In genomic region chr10:117694251-117694650, GRCh38 we compare ENCODE assay signal across 26 cellular contexts.
DNase-seq lines count a peak whose midpoint lies in the region; ATAC-seq, FAIRE-seq and TF ChIP-seq lines count a peak whose summit lies in the region.
"Had no signal": no experiment of that assay in that cellular context is flagged by ENCODE, and none has a peak within 500 bp of the region (broad histone marks: within the 10 kb centered on the region; RNA-seq: fewer than 3 reads in every experiment).

No MANE protein-coding gene starts in this region.

- H3K27me3 ChIP-seq in HepG2 (ENCODE audit: control insufficient read depth in 1 of 2, insufficient read depth in 2 of 2, low read length in 2 of 2) (peaks cover 0 to 12% of the 10 kb centered on the region in 2 experiments; a peak in 1 of 5 replicates), right lobe of liver (no peaks in the 10 kb centered on the region), keratinocyte (ENCODE audit: control insufficient read depth, extremely low read depth, insufficient read depth, low read length) (no peaks in the 10 kb centered on the region)
- H3K27me3 ChIP-seq: BLaER1 had no signal

- FAIRE-seq in HepG2 (lab: Jason Lieb, UNC) (no peak), keratinocyte (lab: Jason Lieb, UNC) (no peak)

- TF ChIP-seq POLR2A in HepG2 (IDR thresholded peaks at IDR 0.05; ENCODE audit: insufficient read depth in 1 of 2, low read depth in 2 of 2, low read length in 2 of 2) (no peak), right lobe of liver (IDR thresholded peaks at IDR 0.05) (no peak)

- CTCF ChIA-PET in HepG2 (lab: Yijun Ruan, JAX; ENCODE audit: low intra/inter-chr PET ratio, low total read pairs), result no interaction called here

- no peak overlapping the region for H3K4me2 ChIP-seq in HepG2 (ENCODE audit: low read depth, low read length)
- H3K4me2 ChIP-seq in keratinocyte (ENCODE audit: control insufficient read depth, extremely low read depth, insufficient read depth, low read depth, low read length), result peak overlapping the region; percentile 4
- H3K4me2 ChIP-seq: BLaER1, KMS-11, SK-N-SH had no signal

- H3K4me1 ChIP-seq in HepG2 (ENCODE audit: insufficient read depth, low read length), result no peaks in the 10 kb centered on the region
- H3K4me1 ChIP-seq in right lobe of liver, result no peaks in the 10 kb centered on the region
- peaks cover 11% of the 10 kb centered on the region for H3K4me1 ChIP-seq in keratinocyte (ENCODE audit: control insufficient read depth, extremely low read depth, insufficient read depth, low read length)
- H3K4me1 ChIP-seq: BLaER1, HAP-1 had no signal

- H4K20me1 ChIP-seq in HepG2 (ENCODE audit: insufficient read depth, low read length) (no peaks in the 10 kb centered on the region), keratinocyte (ENCODE audit: control insufficient read depth, extremely low read depth, insufficient read depth, low read length) (no peaks in the 10 kb centered on the region)
- H4K20me1 ChIP-seq: BLaER1 had no signal

- H2AFZ ChIP-seq in HepG2 (ENCODE audit: low read length), result no peak overlapping the region
- H2AFZ ChIP-seq in keratinocyte (ENCODE audit: control insufficient read depth, low read length), result no peak overlapping the region

- no peaks in the 10 kb centered on the region for H3K9me3 ChIP-seq in HepG2 (ENCODE audit: low read length)
- H3K9me3 ChIP-seq in right lobe of liver, result no peaks in the 10 kb centered on the region
- no peaks in the 10 kb centered on the region for H3K9me3 ChIP-seq in keratinocyte (ENCODE audit: control insufficient read depth, low read depth, low read length)
- H3K9me3 ChIP-seq: BLaER1, HAP-1, SK-N-SH had no signal

- DNase-seq in HepG2 (ENCODE audit: low spot score), result no peak
- DNase-seq in right lobe of liver, result no peak
- DNase-seq in fibroblast of mammary gland (ENCODE audit: low read depth), result peak; percentile 27
- DNase-seq in keratinocyte (ENCODE audit: low read depth, low spot score), result no peak
- no peak for DNase-seq in medulla oblongata (ENCODE audit: extremely low spot score)
- no peak for DNase-seq in SHP77 treated with DMSO at 0.1 percent for 48 hours (lab: John Stamatoyannopoulos, UW)
- DNase-seq: CD4-positive, CD25-positive, alpha-beta regulatory T cell; DMS153; DND-41; GOT3; HFFc6; IMR-90; NCI-H1092; NCI-H1417 treated with DMSO at 0.1 percent for 48 hours; NCI-H1694 treated with DMSO at 0.1 percent for 48 hours; NCI-H2081; NCI-H2227 treated with DMSO at 0.1 percent for 48 hours; NCI-H510A; NCI-H69; SK-N-SH had no signal

- in situ Hi-C loops in HepG2 (cut with HindIII; ENCODE audit: extremely low pct_ligation_motif_present, low pct_unique_long_range_greater_than_20kb), result no loop called here

- ATAC-seq in HepG2 (no peak), right lobe of liver (no peak), GM21529 (IDR thresholded peaks at IDR 0.05; ENCODE audit: unreplicated experiment) (no peak), GM21619 (IDR thresholded peaks at IDR 0.05; ENCODE audit: unreplicated experiment) (no peak)
- ATAC-seq: Panc1 had no signal

- TF ChIP-seq EP300 in HepG2 (IDR thresholded peaks at IDR 0.05; ENCODE audit: low read depth in 2 of 2, low read length in 2 of 2) (no peak), HepG2 (CRISPR knock-in tag; IDR thresholded peaks at IDR 0.05; ENCODE audit: borderline replicate concordance) (no peak)

- H3K79me2 ChIP-seq in HepG2 (ENCODE audit: insufficient read depth, low read length) (no peaks in the 10 kb centered on the region), keratinocyte (ENCODE audit: control insufficient read depth, insufficient read depth, low read length) (no peaks in the 10 kb centered on the region)

- WGBS in HepG2 (ENCODE audit: low lambda C conversion rate), result 35% methylated on average over 7 of the region's 7 CpGs
- 53% methylated on average over 7 of the region's 7 CpGs for WGBS in right lobe of liver (ENCODE audit: insufficient coverage, low coverage, low lambda C conversion rate, missing lambda C conversion rate)

- no peaks in the 10 kb centered on the region for H3K36me3 ChIP-seq in HepG2 (replicated peaks in 1 of 2; ENCODE audit: control insufficient read depth in 1 of 2, insufficient read depth in 2 of 2, low read length in 2 of 2)
- no peaks in the 10 kb centered on the region for H3K36me3 ChIP-seq in right lobe of liver
- no peaks in the 10 kb centered on the region for H3K36me3 ChIP-seq in keratinocyte (ENCODE audit: control insufficient read depth in 2 of 2, extremely low read depth in 1 of 2, insufficient read depth in 2 of 2, low read length in 2 of 2)
- H3K36me3 ChIP-seq: BLaER1, HAP-1 had no signal

- H3K9ac ChIP-seq in HepG2 (ENCODE audit: insufficient read depth, low read depth, low read length) (no peak overlapping the region), keratinocyte (ENCODE audit: control insufficient read depth, extremely low read depth, insufficient read depth, low read length) (no peak overlapping the region)
- H3K9ac ChIP-seq: BLaER1, KMS-11, SK-N-SH had no signal

- BruUV-seq in HepG2 (replicated peaks; lab: Mats Ljungman, UMichigan), result no TSS peak

- dilution Hi-C loops in keratinocyte (cut with MboI; ENCODE audit: extremely low pct_ligation_motif_present, low sequenced_read_pairs), result no loop called here

- intact Hi-C loops in HepG2 (cut with micrococcal nuclease; ENCODE audit: unreplicated experiment), result no loop called here
- intact Hi-C loops in right lobe of liver (cut with DNase I), result no loop called here

- no peak overlapping the region for H3K4me3 ChIP-seq in HepG2 (replicated peaks in 1 of 3; ENCODE audit: insufficient read depth in 1 of 3, low read depth in 2 of 3, low read length in 3 of 3)
- no peak overlapping the region for H3K4me3 ChIP-seq in right lobe of liver
- H3K4me3 ChIP-seq in fibroblast of mammary gland (ENCODE audit: control insufficient read depth, low read depth, low read length), result no peak overlapping the region
- no peak overlapping the region for H3K4me3 ChIP-seq in keratinocyte (ENCODE audit: control insufficient read depth in 2 of 3, extremely low read depth in 1 of 3, insufficient read depth in 2 of 3, low read depth in 1 of 3, low read length in 3 of 3)
- H3K4me3 ChIP-seq: BLaER1, HAP-1 had no signal

- no peak overlapping the region for H3K27ac ChIP-seq in HepG2 (ENCODE audit: extremely low read length, insufficient read depth, low read length)
- H3K27ac ChIP-seq in right lobe of liver, result no peak overlapping the region
- H3K27ac ChIP-seq in keratinocyte (ENCODE audit: control insufficient read depth, insufficient read depth, low read length), result no peak overlapping the region
- H3K27ac ChIP-seq: BLaER1, KMS-11 had no signal

- POLR2A ChIA-PET in HepG2 (lab: Yijun Ruan, JAX), result no interaction called here

- TF ChIP-seq CTCF in HepG2 (CRISPR knock-in tag; IDR thresholded peaks at IDR 0.05), result no peak
- no peak for TF ChIP-seq CTCF in right lobe of liver (IDR thresholded peaks at IDR 0.05)
- TF ChIP-seq CTCF in fibroblast of mammary gland (conservative IDR thresholded peaks at IDR 0.05; ENCODE audit: control insufficient read depth, insufficient read depth, low read depth, low read length), result no peak
- TF ChIP-seq CTCF in keratinocyte (optimal IDR thresholded peaks at IDR 0.05 in 1 of 3, IDR thresholded peaks at IDR 0.05 in 1 of 3, conservative IDR thresholded peaks at IDR 0.05 in 1 of 3; ENCODE audit: extremely low read depth in 1 of 3, insufficient read depth in 2 of 3, low read length in 3 of 3), result no peak

- H3K9me1 ChIP-seq in keratinocyte (ENCODE audit: control insufficient read depth, extremely low read depth, insufficient read depth, low read length), result no peaks in the 10 kb centered on the region

- TF ChIP-seq RAD21 in HepG2 (CRISPR knock-in tag; IDR thresholded peaks at IDR 0.05), result no peak

TF ChIP-seq in HepG2, 621 proteins besides CTCF, POLR2A, EP300 and RAD21:
- TF ChIP-seq ZNF432 (CRISPR knock-in tag; IDR thresholded peaks at IDR 0.05; ENCODE audit: borderline replicate concordance) (no peak), CREB1 (IDR thresholded peaks at IDR 0.05) (peak; percentile 49; the same call in 1 of the 2 replicates), CREB1 (CRISPR knock-in tag; IDR thresholded peaks at IDR 0.05) (no peak)
